ENCODE assay signal across 1 cellular context in genomic region chr3:108940568-108941285, GRCh38.
TF ChIP-seq lines count a peak whose summit lies in the region.

No MANE protein-coding gene starts in this region.

TF ChIP-seq in HepG2, 621 proteins besides CTCF, POLR2A, EP300 and RAD21 (continued from another document):
- TF ChIP-seq ZNF513 (CRISPR knock-in tag; conservative IDR thresholded peaks at IDR 0.05) = no peak
- TF ChIP-seq, protein P1, sequence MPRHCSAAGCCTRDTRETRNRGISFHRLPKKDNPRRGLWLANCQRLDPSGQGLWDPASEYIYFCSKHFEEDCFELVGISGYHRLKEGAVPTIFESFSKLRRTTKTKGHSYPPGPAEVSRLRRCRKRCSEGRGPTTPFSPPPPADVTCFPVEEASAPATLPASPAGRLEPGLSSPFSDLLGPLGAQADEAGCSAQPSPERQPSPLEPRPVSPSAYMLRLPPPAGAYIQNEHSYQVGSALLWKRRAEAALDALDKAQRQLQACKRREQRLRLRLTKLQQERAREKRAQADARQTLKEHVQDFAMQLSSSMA (CRISPR knock-in tag; IDR thresholded peaks at IDR 0.05) = no peak
- no peak for TF ChIP-seq ZNF678 (CRISPR knock-in tag; IDR thresholded peaks at IDR 0.05)
- TF ChIP-seq JDP2 (CRISPR knock-in tag; IDR thresholded peaks at IDR 0.05; ENCODE audit: borderline replicate concordance) = no peak
- TF ChIP-seq NCOA1 (CRISPR knock-in tag; IDR thresholded peaks at IDR 0.05) = no peak
- TF ChIP-seq, protein P2, sequence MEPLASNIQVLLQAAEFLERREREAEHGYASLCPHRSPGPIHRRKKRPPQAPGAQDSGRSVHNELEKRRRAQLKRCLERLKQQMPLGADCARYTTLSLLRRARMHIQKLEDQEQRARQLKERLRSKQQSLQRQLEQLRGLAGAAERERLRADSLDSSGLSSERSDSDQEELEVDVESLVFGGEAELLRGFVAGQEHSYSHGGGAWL (CRISPR knock-in tag; IDR thresholded peaks at IDR 0.05) = no peak
- TF ChIP-seq KDM3A (CRISPR knock-in tag; IDR thresholded peaks at IDR 0.05; ENCODE audit: low read depth) = no peak
- no peak for TF ChIP-seq ARID2 (CRISPR knock-in tag; IDR thresholded peaks at IDR 0.05; ENCODE audit: borderline replicate concordance)
- no peak for TF ChIP-seq ZFP1 (CRISPR knock-in tag; IDR thresholded peaks at IDR 0.05)
- TF ChIP-seq, protein P3, sequence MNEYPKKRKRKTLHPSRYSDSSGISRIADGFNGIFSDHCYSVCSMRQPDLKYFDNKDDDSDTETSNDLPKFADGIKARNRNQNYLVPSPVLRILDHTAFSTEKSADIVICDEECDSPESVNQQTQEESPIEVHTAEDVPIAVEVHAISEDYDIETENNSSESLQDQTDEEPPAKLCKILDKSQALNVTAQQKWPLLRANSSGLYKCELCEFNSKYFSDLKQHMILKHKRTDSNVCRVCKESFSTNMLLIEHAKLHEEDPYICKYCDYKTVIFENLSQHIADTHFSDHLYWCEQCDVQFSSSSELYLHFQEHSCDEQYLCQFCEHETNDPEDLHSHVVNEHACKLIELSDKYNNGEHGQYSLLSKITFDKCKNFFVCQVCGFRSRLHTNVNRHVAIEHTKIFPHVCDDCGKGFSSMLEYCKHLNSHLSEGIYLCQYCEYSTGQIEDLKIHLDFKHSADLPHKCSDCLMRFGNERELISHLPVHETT (CRISPR knock-in tag; conservative IDR thresholded peaks at IDR 0.05) = no peak
- TF ChIP-seq BHLHE40 (IDR thresholded peaks at IDR 0.05; ENCODE audit: low read length) = no peak
- TF ChIP-seq ZNF562 (CRISPR knock-in tag; IDR thresholded peaks at IDR 0.05; ENCODE audit: borderline replicate concordance) = no peak
